In the genomic region with DNA sequence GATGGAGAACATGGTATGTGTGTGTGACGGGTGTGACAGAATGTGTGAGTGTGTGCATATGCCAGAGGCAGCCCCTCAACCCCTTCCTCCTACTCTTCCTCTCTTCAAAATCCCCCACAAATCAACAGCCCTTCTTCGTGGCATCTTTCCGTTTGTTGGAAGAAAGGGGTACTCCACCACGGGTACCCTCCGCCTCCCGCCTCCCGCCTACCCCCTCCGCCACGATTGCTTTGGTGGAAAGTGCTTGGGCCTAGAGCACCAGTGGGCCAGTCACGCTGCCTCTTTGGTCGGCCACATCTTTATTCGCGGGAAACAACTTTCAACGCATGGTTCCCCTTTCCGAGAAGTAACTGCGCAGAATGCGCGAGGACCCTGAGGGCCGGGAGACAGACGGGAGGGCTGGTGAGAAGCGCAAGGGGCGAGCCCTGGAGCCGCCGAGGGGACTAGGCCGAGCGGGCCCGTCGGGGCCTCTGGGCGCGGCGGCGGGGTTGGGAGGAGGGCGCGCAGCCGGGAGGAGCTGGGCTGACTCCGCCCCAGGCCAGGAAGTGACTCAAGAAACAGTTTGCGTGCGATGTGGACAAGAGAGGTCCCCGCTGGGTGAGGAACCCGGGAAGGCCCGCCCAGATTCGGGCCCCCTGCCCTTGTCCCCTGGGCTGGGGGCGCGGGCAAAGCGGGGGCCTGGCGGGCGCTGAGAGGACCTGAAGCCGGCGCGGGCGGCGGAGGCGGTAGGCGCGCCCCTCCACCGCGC, we compare ENCODE assay signal across 1 cellular context.
TF ChIP-seq lines count a peak whose summit lies in the region.

A gene (minus strand): TSS at position 274 of the 748 bp plus-strand sequence. CDS start 614 bp downstream, outside the sequence.
A gene (plus strand): TSS at position 560 of the 748 bp plus-strand sequence. CDS start 777 bp downstream, outside the sequence.

TF ChIP-seq in K562, 482 proteins besides CTCF, POLR2A, EP300 and RAD21 (continued from another document and continues in another):
- TF ChIP-seq, protein P1, sequence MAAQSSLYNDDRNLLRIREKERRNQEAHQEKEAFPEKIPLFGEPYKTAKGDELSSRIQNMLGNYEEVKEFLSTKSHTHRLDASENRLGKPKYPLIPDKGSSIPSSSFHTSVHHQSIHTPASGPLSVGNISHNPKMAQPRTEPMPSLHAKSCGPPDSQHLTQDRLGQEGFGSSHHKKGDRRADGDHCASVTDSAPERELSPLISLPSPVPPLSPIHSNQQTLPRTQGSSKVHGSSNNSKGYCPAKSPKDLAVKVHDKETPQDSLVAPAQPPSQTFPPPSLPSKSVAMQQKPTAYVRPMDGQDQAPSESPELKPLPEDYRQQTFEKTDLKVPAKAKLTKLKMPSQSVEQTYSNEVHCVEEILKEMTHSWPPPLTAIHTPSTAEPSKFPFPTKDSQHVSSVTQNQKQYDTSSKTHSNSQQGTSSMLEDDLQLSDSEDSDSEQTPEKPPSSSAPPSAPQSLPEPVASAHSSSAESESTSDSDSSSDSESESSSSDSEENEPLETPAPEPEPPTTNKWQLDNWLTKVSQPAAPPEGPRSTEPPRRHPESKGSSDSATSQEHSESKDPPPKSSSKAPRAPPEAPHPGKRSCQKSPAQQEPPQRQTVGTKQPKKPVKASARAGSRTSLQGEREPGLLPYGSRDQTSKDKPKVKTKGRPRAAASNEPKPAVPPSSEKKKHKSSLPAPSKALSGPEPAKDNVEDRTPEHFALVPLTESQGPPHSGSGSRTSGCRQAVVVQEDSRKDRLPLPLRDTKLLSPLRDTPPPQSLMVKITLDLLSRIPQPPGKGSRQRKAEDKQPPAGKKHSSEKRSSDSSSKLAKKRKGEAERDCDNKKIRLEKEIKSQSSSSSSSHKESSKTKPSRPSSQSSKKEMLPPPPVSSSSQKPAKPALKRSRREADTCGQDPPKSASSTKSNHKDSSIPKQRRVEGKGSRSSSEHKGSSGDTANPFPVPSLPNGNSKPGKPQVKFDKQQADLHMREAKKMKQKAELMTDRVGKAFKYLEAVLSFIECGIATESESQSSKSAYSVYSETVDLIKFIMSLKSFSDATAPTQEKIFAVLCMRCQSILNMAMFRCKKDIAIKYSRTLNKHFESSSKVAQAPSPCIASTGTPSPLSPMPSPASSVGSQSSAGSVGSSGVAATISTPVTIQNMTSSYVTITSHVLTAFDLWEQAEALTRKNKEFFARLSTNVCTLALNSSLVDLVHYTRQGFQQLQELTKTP (IDR thresholded peaks at IDR 0.05; ENCODE audit: low read depth in 1 of 2, partially characterized antibody in 2 of 2), result no peak
- TF ChIP-seq HMGN3 (IDR thresholded peaks at IDR 0.05; ENCODE audit: borderline replicate concordance, extremely low read depth, insufficient read length, low read depth, low read length), result peak; percentile 78
- 0 out of 4 replicates have a peak, but pooled peaks of 1 of the 2 experiments have one; percentile 44 for TF ChIP-seq TEAD1 (CRISPR knock-in tag; IDR thresholded peaks at IDR 0.05)
- TF ChIP-seq ATF7 (IDR thresholded peaks at IDR 0.05), result 0 out of 2 replicates have a peak, but pooled peaks have one; percentile 33
- TF ChIP-seq, protein P2, sequence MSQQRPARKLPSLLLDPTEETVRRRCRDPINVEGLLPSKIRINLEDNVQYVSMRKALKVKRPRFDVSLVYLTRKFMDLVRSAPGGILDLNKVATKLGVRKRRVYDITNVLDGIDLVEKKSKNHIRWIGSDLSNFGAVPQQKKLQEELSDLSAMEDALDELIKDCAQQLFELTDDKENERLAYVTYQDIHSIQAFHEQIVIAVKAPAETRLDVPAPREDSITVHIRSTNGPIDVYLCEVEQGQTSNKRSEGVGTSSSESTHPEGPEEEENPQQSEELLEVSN (IDR thresholded peaks at IDR 0.05; ENCODE audit: borderline replicate concordance in 1 of 2, extremely low read depth in 1 of 2, insufficient read depth in 1 of 2, insufficient read length in 1 of 2, low read depth in 1 of 2, low read length in 1 of 2, poor library complexity in 1 of 2, severe bottlenecking in 1 of 2), result peak; percentile 41 to 57
- TF ChIP-seq TCFL5 (CRISPR knock-in tag; conservative IDR thresholded peaks at IDR 0.05), result no peak
- no peak for TF ChIP-seq ZEB2 (IDR thresholded peaks at IDR 0.05)
- TF ChIP-seq ZNF143 (CRISPR knock-in tag; IDR thresholded peaks at IDR 0.05), result no peak
- TF ChIP-seq C11orf30 (IDR thresholded peaks at IDR 0.05; ENCODE audit: low read depth), result no peak
- TF ChIP-seq BRD4 (IDR thresholded peaks at IDR 0.05), result no peak; the same call in 1 of the 2 replicates
- no peak for TF ChIP-seq ZNF778 (CRISPR knock-in tag; IDR thresholded peaks at IDR 0.05)
- TF ChIP-seq, protein P3, sequence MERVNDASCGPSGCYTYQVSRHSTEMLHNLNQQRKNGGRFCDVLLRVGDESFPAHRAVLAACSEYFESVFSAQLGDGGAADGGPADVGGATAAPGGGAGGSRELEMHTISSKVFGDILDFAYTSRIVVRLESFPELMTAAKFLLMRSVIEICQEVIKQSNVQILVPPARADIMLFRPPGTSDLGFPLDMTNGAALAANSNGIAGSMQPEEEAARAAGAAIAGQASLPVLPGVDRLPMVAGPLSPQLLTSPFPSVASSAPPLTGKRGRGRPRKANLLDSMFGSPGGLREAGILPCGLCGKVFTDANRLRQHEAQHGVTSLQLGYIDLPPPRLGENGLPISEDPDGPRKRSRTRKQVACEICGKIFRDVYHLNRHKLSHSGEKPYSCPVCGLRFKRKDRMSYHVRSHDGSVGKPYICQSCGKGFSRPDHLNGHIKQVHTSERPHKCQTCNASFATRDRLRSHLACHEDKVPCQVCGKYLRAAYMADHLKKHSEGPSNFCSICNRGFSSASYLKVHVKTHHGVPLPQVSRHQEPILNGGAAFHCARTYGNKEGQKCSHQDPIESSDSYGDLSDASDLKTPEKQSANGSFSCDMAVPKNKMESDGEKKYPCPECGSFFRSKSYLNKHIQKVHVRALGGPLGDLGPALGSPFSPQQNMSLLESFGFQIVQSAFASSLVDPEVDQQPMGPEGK (CRISPR knock-in tag; IDR thresholded peaks at IDR 0.05; ENCODE audit: borderline replicate concordance), result no peak
- TF ChIP-seq, protein P4, sequence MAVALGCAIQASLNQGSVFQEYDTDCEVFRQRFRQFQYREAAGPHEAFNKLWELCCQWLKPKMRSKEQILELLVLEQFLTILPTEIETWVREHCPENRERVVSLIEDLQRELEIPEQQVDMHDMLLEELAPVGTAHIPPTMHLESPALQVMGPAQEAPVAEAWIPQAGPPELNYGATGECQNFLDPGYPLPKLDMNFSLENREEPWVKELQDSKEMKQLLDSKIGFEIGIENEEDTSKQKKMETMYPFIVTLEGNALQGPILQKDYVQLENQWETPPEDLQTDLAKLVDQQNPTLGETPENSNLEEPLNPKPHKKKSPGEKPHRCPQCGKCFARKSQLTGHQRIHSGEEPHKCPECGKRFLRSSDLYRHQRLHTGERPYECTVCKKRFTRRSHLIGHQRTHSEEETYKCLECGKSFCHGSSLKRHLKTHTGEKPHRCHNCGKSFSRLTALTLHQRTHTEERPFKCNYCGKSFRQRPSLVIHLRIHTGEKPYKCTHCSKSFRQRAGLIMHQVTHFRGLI (CRISPR knock-in tag; IDR thresholded peaks at IDR 0.05), result no peak
- no peak for TF ChIP-seq ZNF354B (CRISPR knock-in tag; IDR thresholded peaks at IDR 0.05)
- peak; percentile 47 to 59; a peak in 2 of 4 replicates for TF ChIP-seq MAZ (CRISPR knock-in tag; conservative IDR thresholded peaks at IDR 0.05 in 1 of 2, IDR thresholded peaks at IDR 0.05 in 1 of 2)
- TF ChIP-seq TRIM24 (IDR thresholded peaks at IDR 0.05), result no peak
- peak; percentile 49 to 63; a peak in 2 of 4 replicates for TF ChIP-seq NONO (IDR thresholded peaks at IDR 0.05; ENCODE audit: low read depth in 2 of 2, low read length in 1 of 2)
- TF ChIP-seq, protein P5, sequence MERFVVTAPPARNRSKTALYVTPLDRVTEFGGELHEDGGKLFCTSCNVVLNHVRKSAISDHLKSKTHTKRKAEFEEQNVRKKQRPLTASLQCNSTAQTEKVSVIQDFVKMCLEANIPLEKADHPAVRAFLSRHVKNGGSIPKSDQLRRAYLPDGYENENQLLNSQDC (CRISPR knock-in tag; IDR thresholded peaks at IDR 0.05), result peak; percentile 65; the same call in 1 of the 2 replicates
- TF ChIP-seq HIVEP1 (CRISPR knock-in tag; IDR thresholded peaks at IDR 0.05), result no peak
- TF ChIP-seq NCOA2 (IDR thresholded peaks at IDR 0.05; ENCODE audit: partially characterized antibody in 2 of 2), result no peak
- TF ChIP-seq ZBTB7A (IDR thresholded peaks at IDR 0.05; ENCODE audit: borderline replicate concordance, control insufficient read depth, low read depth, low read length), result peak; percentile 82; the same call in 1 of the 2 replicates
- TF ChIP-seq ELF1 (tag; IDR thresholded peaks at IDR 0.05), result peak; percentile 56; the same call in 1 of the 2 replicates
- TF ChIP-seq ILK (tag; IDR thresholded peaks at IDR 0.05; ENCODE audit: borderline replicate concordance, low read depth), result no peak
- TF ChIP-seq HNRNPL (IDR thresholded peaks at IDR 0.05; ENCODE audit: low read depth, low read length), result no peak
- TF ChIP-seq BRF1 (IDR thresholded peaks at IDR 0.05; ENCODE audit: borderline replicate concordance, extremely low read depth, insufficient read length), result no peak
- peak; percentile 31 for TF ChIP-seq SMAD1 (IDR thresholded peaks at IDR 0.05; ENCODE audit: low read depth, low read length, partially characterized antibody)
- TF ChIP-seq ZNF134 (CRISPR knock-in tag; conservative IDR thresholded peaks at IDR 0.05), result no peak
- TF ChIP-seq CREM (IDR thresholded peaks at IDR 0.05; ENCODE audit: low read depth), result peak; percentile 40; the same call in 1 of the 2 replicates
- TF ChIP-seq, protein P6, sequence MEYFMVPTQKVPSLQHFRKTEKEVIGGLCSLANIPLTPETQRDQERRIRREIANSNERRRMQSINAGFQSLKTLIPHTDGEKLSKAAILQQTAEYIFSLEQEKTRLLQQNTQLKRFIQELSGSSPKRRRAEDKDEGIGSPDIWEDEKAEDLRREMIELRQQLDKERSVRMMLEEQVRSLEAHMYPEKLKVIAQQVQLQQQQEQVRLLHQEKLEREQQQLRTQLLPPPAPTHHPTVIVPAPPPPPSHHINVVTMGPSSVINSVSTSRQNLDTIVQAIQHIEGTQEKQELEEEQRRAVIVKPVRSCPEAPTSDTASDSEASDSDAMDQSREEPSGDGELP (CRISPR knock-in tag; IDR thresholded peaks at IDR 0.05; ENCODE audit: borderline replicate concordance), result peak; percentile 39; the same call in 1 of the 2 replicates
- TF ChIP-seq, protein P7, sequence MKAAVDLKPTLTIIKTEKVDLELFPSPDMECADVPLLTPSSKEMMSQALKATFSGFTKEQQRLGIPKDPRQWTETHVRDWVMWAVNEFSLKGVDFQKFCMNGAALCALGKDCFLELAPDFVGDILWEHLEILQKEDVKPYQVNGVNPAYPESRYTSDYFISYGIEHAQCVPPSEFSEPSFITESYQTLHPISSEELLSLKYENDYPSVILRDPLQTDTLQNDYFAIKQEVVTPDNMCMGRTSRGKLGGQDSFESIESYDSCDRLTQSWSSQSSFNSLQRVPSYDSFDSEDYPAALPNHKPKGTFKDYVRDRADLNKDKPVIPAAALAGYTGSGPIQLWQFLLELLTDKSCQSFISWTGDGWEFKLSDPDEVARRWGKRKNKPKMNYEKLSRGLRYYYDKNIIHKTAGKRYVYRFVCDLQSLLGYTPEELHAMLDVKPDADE (conservative IDR thresholded peaks at IDR 0.05; ENCODE audit: control insufficient read depth, low read depth, low read length), result no peak; the same call in 1 of the 2 replicates
- 0 out of 2 replicates have a peak, but pooled peaks have one; percentile 27 for TF ChIP-seq CHCHD3 (CRISPR knock-in tag; IDR thresholded peaks at IDR 0.05)
- TF ChIP-seq U2AF1 (optimal IDR thresholded peaks at IDR 0.05; ENCODE audit: low read depth, low read length), result no peak
- TF ChIP-seq, protein P8, sequence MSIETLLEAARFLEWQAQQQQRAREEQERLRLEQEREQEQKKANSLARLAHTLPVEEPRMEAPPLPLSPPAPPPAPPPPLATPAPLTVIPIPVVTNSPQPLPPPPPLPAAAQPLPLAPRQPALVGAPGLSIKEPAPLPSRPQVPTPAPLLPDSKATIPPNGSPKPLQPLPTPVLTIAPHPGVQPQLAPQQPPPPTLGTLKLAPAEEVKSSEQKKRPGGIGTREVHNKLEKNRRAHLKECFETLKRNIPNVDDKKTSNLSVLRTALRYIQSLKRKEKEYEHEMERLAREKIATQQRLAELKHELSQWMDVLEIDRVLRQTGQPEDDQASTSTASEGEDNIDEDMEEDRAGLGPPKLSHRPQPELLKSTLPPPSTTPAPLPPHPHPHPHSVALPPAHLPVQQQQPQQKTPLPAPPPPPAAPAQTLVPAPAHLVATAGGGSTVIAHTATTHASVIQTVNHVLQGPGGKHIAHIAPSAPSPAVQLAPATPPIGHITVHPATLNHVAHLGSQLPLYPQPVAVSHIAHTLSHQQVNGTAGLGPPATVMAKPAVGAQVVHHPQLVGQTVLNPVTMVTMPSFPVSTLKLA (conservative IDR thresholded peaks at IDR 0.05), result peak in 1 of 2 experiments; percentile 35; a peak in 1 of 4 replicates
- TF ChIP-seq, protein P9, sequence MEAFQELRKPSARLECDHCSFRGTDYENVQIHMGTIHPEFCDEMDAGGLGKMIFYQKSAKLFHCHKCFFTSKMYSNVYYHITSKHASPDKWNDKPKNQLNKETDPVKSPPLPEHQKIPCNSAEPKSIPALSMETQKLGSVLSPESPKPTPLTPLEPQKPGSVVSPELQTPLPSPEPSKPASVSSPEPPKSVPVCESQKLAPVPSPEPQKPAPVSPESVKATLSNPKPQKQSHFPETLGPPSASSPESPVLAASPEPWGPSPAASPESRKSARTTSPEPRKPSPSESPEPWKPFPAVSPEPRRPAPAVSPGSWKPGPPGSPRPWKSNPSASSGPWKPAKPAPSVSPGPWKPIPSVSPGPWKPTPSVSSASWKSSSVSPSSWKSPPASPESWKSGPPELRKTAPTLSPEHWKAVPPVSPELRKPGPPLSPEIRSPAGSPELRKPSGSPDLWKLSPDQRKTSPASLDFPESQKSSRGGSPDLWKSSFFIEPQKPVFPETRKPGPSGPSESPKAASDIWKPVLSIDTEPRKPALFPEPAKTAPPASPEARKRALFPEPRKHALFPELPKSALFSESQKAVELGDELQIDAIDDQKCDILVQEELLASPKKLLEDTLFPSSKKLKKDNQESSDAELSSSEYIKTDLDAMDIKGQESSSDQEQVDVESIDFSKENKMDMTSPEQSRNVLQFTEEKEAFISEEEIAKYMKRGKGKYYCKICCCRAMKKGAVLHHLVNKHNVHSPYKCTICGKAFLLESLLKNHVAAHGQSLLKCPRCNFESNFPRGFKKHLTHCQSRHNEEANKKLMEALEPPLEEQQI (IDR thresholded peaks at IDR 0.05), result no peak
- TF ChIP-seq, protein P10, sequence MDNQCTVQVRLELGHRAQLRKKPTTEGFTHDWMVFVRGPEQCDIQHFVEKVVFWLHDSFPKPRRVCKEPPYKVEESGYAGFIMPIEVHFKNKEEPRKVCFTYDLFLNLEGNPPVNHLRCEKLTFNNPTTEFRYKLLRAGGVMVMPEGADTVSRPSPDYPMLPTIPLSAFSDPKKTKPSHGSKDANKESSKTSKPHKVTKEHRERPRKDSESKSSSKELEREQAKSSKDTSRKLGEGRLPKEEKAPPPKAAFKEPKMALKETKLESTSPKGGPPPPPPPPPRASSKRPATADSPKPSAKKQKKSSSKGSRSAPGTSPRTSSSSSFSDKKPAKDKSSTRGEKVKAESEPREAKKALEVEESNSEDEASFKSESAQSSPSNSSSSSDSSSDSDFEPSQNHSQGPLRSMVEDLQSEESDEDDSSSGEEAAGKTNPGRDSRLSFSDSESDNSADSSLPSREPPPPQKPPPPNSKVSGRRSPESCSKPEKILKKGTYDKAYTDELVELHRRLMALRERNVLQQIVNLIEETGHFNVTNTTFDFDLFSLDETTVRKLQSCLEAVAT (IDR thresholded peaks at IDR 0.05), result no peak
- TF ChIP-seq SAFB (IDR thresholded peaks at IDR 0.05; ENCODE audit: borderline replicate concordance, low read depth, low read length), result no peak
- TF ChIP-seq NCOA1 (IDR thresholded peaks at IDR 0.05; ENCODE audit: low read depth), result no peak
- peak; percentile 82 for TF ChIP-seq SUPT5H (IDR thresholded peaks at IDR 0.05)
- TF ChIP-seq LCOR (CRISPR knock-in tag; IDR thresholded peaks at IDR 0.05), result no peak
- TF ChIP-seq TCF7L2 (IDR thresholded peaks at IDR 0.05; ENCODE audit: low read depth, low read length), result no peak
- no peak for TF ChIP-seq PML (IDR thresholded peaks at IDR 0.05; ENCODE audit: low read length)
- TF ChIP-seq ZNF263 (CRISPR knock-in tag; IDR thresholded peaks at IDR 0.05; ENCODE audit: borderline replicate concordance), result peak; percentile 96
